Comparison of ENCODE assay signal across 7 cellular contexts in the genomic region with DNA sequence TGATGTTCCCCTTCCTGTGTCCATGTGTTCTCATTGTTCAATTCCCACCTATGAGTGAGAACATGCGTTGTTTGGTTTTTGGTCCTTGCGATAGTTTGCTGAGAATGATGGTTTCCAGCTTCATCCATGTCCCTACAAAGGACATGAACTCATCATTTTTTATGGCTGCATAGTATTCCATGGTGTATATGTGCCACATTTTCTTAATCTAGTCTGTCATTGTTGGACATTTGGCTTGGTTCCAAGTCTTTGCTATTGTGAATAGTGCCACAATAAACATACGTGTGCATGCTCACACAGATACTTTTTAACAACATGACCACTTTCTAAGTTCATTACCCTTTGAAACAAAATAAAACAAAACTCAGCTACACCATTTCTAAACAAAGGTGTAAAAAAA. TPM values are rescaled to one million over a fixed set of nuclear protein-coding genes. Genes with fewer than 3 reads are reported as not detected.
DNase-seq lines count a peak whose midpoint lies in the region; ATAC-seq and TF ChIP-seq lines count a peak whose summit lies in the region.
"Not testable (repeated sequence)": the region's sequence is repeated elsewhere in the genome, so short reads cannot be mapped to it uniquely, and the experiment has no call there.

No MANE protein-coding gene starts in this region.

- not testable (repeated sequence) for H3K4me2 ChIP-seq in smooth muscle cell

- not testable (repeated sequence) for H3K4me3 ChIP-seq in coronary artery, heart left ventricle, smooth muscle cell, transverse colon

- not testable (repeated sequence) for H2AFZ ChIP-seq in smooth muscle cell (ENCODE audit: low read depth)

- peak overlapping the region in 2 of 3 experiments; percentile 38 to 49 for H3K27ac Mint-ChIP-seq in nephron

- not testable (repeated sequence) for DNase-seq in coronary artery (ENCODE audit: low spot score); heart left ventricle; sciatic nerve (ENCODE audit: low spot score); smooth muscle cell (lab: John Stamatoyannopoulos, UW; ENCODE audit: unreplicated experiment); transverse colon

- peak overlapping the region; percentile 7 to 73 for H3K27ac ChIP-seq in coronary artery
- peak overlapping the region; percentile 40 to 96 (median 76) for H3K27ac ChIP-seq in heart left ventricle
- peak overlapping the region; percentile 36 for H3K27ac ChIP-seq in smooth muscle cell (ENCODE audit: low read depth)
- peak overlapping the region; percentile 58 to 96 (median 74) for H3K27ac ChIP-seq in transverse colon

- intact Hi-C loops in heart left ventricle (cut with DNase I) = loop anchor here in 1 of 10 donors (5.0 kb wide), 1 partner anchor 63 kb away; no protein-coding TSS in a partner anchor
- intact Hi-C loops in sciatic nerve (cut with DNase I); transverse colon (cut with DNase I; ENCODE audit: low total_unique reads): not testable (repeated sequence)

- not testable (repeated sequence) for H4K20me1 ChIP-seq in smooth muscle cell (ENCODE audit: low read depth)

- ATAC-seq in SK-N-SH treated with all-trans-retinoic acid at 6 μM for 48 hours, heart left ventricle: not testable (repeated sequence)
- peak; percentile 14 for ATAC-seq in sciatic nerve

- H3K4me1 Mint-ChIP-seq in nephron = peaks cover 36% of the 10 kb centered on the region

- TF ChIP-seq POLR2A in heart left ventricle (IDR thresholded peaks at IDR 0.05); transverse colon (IDR thresholded peaks at IDR 0.05): not testable (repeated sequence)

- TF ChIP-seq CTCF in coronary artery (IDR thresholded peaks at IDR 0.05); heart left ventricle (IDR thresholded peaks at IDR 0.05); nephron (IDR thresholded peaks at IDR 0.05; ENCODE audit: unreplicated experiment in 3 of 3); smooth muscle cell (IDR thresholded peaks at IDR 0.05; ENCODE audit: borderline replicate concordance, insufficient read depth, poor library complexity, severe bottlenecking); transverse colon (IDR thresholded peaks at IDR 0.05): not testable (repeated sequence)

- H3K36me3 ChIP-seq in heart left ventricle = peaks cover 0 to 18% (median 6%) of the 10 kb centered on the region in 9 donors
- not testable (repeated sequence) for H3K36me3 ChIP-seq in smooth muscle cell (ENCODE audit: low read depth); transverse colon

- in situ Hi-C loops in transverse colon (cut with MboI; ENCODE audit: low pct_ligation_motif_present in 1 of 4, low pct_unique_long_range_greater_than_20kb in 1 of 4, low sequenced_read_pairs in 3 of 4) = not testable (repeated sequence)

- not testable (repeated sequence) for H3K27me3 ChIP-seq in heart left ventricle; smooth muscle cell (ENCODE audit: low read depth); transverse colon

- not testable (repeated sequence) for H3K9me3 Mint-ChIP-seq in nephron

- H3K27me3 Mint-ChIP-seq in nephron (ENCODE audit: low read depth) = not testable (repeated sequence)

- not testable (repeated sequence) for H3K79me2 ChIP-seq in smooth muscle cell (ENCODE audit: low read depth)

- H3F3A ChIP-seq in smooth muscle cell (ENCODE audit: low read depth) = peaks cover 34% of the 10 kb centered on the region

- H3K9ac ChIP-seq in smooth muscle cell (ENCODE audit: low read depth) = not testable (repeated sequence)

- peaks cover 11% of the 10 kb centered on the region for H3K36me3 Mint-ChIP-seq in nephron (ENCODE audit: low read depth)

- not testable (repeated sequence) for H3K4me3 Mint-ChIP-seq in nephron

- not testable (repeated sequence) for H3K9me3 ChIP-seq in heart left ventricle; smooth muscle cell (replicated peaks; ENCODE audit: low read depth); transverse colon

- H3K4me1 ChIP-seq in heart left ventricle (peaks cover 0 to 33% (median 20%) of the 10 kb centered on the region in 12 donors), smooth muscle cell (ENCODE audit: low read depth) (peaks cover 23% of the 10 kb centered on the region), transverse colon (peaks cover 4 to 19% (median 12%) of the 10 kb centered on the region in 4 donors)

- 80 to 87% (median 85%) methylated on average over 3 of the region's 3 CpGs for WGBS in heart left ventricle, 4 donors
- 96% methylated on average over 3 of the region's 3 CpGs for WGBS in smooth muscle cell (ENCODE audit: low lambda C conversion rate)
- 84 to 91% methylated on average over 2 to 3 of the region's 3 CpGs for WGBS in transverse colon (ENCODE audit: low coverage in 1 of 2), 2 donors

- TF ChIP-seq EP300 in transverse colon (IDR thresholded peaks at IDR 0.05; ENCODE audit: low read depth) = not testable (repeated sequence)

TF ChIP-seq in SK-N-SH treated with all-trans-retinoic acid at 6 μM for 48 hours, 23 proteins besides CTCF, POLR2A, EP300 and RAD21:
- TF ChIP-seq ZNF8 (CRISPR knock-in tag; IDR thresholded peaks at IDR 0.05) = 0 out of 2 replicates have a peak, but pooled peaks have one; percentile 16
TF ChIP-seq in SK-N-SH treated with all-trans-retinoic acid at 6 μM for 48 hours: peak in this region for 1; not testable (repeated sequence) for 22.

RNA-seq across cellular contexts. Expression of a gene that starts 5.2 kb away (rescaled TPM):
- 1 to 10 TPM; 2.8 to 8.6 (median 4.6) TPM for total RNA-seq in heart left ventricle
- 1 to 10 TPM; 2.6 TPM for polyA plus RNA-seq in heart left ventricle
- 55.3 TPM for total RNA-seq in sciatic nerve
- total RNA-seq in smooth muscle cell = 56.6 and 60.3 TPM in 2 replicates
- polyA plus RNA-seq in smooth muscle cell = 13.8 and 15.3 TPM in 2 replicates
- 10 to 100 TPM; 21.4 to 39.2 (median 27.1) TPM for total RNA-seq in transverse colon
